ENCODE assay signal across 11 cellular contexts in the genomic region with DNA sequence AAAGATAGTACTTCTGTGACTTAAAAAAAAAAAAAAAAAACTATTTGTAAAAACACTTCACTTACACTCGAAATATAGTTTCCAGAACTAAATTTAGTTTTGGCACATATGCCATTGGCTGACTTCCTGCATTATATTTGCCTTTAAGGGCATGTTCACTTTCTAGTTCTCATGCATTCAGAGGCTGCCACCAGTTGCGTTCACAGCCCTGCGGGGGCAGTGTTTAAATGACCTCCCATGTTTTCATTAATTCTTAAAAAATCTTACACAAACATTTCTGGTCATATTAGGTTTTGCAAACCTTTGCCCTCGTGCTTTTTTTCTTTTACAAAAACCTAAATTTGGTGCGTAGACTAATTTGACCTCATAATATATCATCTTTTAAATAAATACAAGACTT. TPM values are rescaled to one million over a fixed set of nuclear protein-coding genes. Genes with fewer than 3 reads are reported as not detected.
DNase-seq lines count a peak whose midpoint lies in the region; ATAC-seq and TF ChIP-seq lines count a peak whose summit lies in the region.
"Had no signal": no experiment of that assay in that cellular context is flagged by ENCODE, and none has a peak within 500 bp of the region (broad histone marks: within the 10 kb centered on the region; RNA-seq: fewer than 3 reads in every experiment).

No MANE protein-coding gene starts in this region.

- H3K4me1 Mint-ChIP-seq in type B pancreatic cell (ENCODE audit: unreplicated experiment): no peaks in the 10 kb centered on the region
- no peaks in the 10 kb centered on the region for H3K4me1 Mint-ChIP-seq in T-helper 2 cell treated with Interferon-gamma antibody and Interleukin-4, amounts not matched to agents 5 μg/mL and 100 μg/mL, for 36 hours (ENCODE audit: low read depth)

- no peak overlapping the region for H3K4me3 Mint-ChIP-seq in type B pancreatic cell
- H3K4me3 Mint-ChIP-seq in T-helper 2 cell treated with Interferon-gamma antibody and Interleukin-4, amounts not matched to agents 5 μg/mL and 100 μg/mL, for 36 hours: no peak overlapping the region

- no peak overlapping the region for H3K27ac Mint-ChIP-seq in type B pancreatic cell
- no peak overlapping the region for H3K27ac Mint-ChIP-seq in T-helper 2 cell treated with Interferon-gamma antibody and Interleukin-4, amounts not matched to agents 5 μg/mL and 100 μg/mL, for 36 hours

- H3K4me3 ChIP-seq in fibroblast of lung (replicated peaks in 1 of 4; ENCODE audit: control extremely low read depth in 1 of 4, insufficient read depth in 1 of 4, low read depth in 3 of 4, low read length in 4 of 4): no peak overlapping the region
- no peak overlapping the region for H3K4me3 ChIP-seq in body of pancreas
- H3K4me3 ChIP-seq: A549 had no signal

- TF ChIP-seq CTCF in fibroblast of lung (conservative IDR thresholded peaks at IDR 0.05 in 1 of 2, IDR thresholded peaks at IDR 0.05 in 1 of 2; ENCODE audit: low read depth in 1 of 2, low read length in 2 of 2) (peak; percentile 7 to 43), type B pancreatic cell (conservative IDR thresholded peaks at IDR 0.05) (peak; percentile 66), body of pancreas (IDR thresholded peaks at IDR 0.05) (no peak)

- DNase-seq in NCI-H82 (lab: John Stamatoyannopoulos, UW) (peak; percentile 0), NCI-H82 treated with DMSO at 0.1 percent for 48 hours (lab: John Stamatoyannopoulos, UW; ENCODE audit: unreplicated experiment) (no peak), NCI-H345 treated with DMSO at 0.1 percent for 48 hours (lab: John Stamatoyannopoulos, UW; ENCODE audit: unreplicated experiment) (peak; percentile 9), fibroblast of lung (ENCODE audit: low read depth in 2 of 2) (peak in 1 of 2 donors; percentile 39), type B pancreatic cell (ENCODE audit: extremely low spot score, unreplicated experiment) (no peak), body of pancreas (no peak), HK-2 (ENCODE audit: unreplicated experiment) (no peak)
- no peak for DNase-seq in T-helper 2 cell treated with Interferon-gamma antibody and Interleukin-4, amounts not matched to agents 5 μg/mL and 100 μg/mL, for 36 hours (ENCODE audit: low spot score)
- DNase-seq: activated CD8-positive, alpha-beta memory T cell treated with anti-CD3 and anti-CD28 coated beads for 24 hours; right cardiac atrium had no signal

- H3K27me3 Mint-ChIP-seq in type B pancreatic cell: peaks cover under 1% of the 10 kb centered on the region
- H3K27me3 Mint-ChIP-seq in T-helper 2 cell treated with Interferon-gamma antibody and Interleukin-4, amounts not matched to agents 5 μg/mL and 100 μg/mL, for 36 hours (ENCODE audit: low read depth): no peaks in the 10 kb centered on the region

- no peaks in the 10 kb centered on the region for H3K36me3 ChIP-seq in fibroblast of lung (ENCODE audit: control insufficient read depth, insufficient read depth, low read length)
- H3K36me3 ChIP-seq in body of pancreas (replicated peaks in 1 of 2; ENCODE audit: insufficient read depth in 1 of 2, low read depth in 2 of 2): no peaks in the 10 kb centered on the region

- no peaks in the 10 kb centered on the region for H3K79me2 ChIP-seq in fibroblast of lung (ENCODE audit: control insufficient read depth, insufficient read depth, low read length)

- H3K27ac ChIP-seq in fibroblast of lung (ENCODE audit: insufficient read depth, low read length) (no peak overlapping the region), body of pancreas (no peak overlapping the region)
- H3K27ac ChIP-seq: A549 had no signal

- H3K27me3 ChIP-seq in fibroblast of lung (ENCODE audit: control insufficient read depth, insufficient read depth, low read length) (no peaks in the 10 kb centered on the region), body of pancreas (no peaks in the 10 kb centered on the region)

- H3K9me3 Mint-ChIP-seq in type B pancreatic cell: peaks cover 4% of the 10 kb centered on the region
- H3K9me3 Mint-ChIP-seq in T-helper 2 cell treated with Interferon-gamma antibody and Interleukin-4, amounts not matched to agents 5 μg/mL and 100 μg/mL, for 36 hours: no peaks in the 10 kb centered on the region

- intact Hi-C loops in body of pancreas (cut with DNase I): no loop called here

- 28% methylated on average over 5 of the region's 5 CpGs for WGBS in body of pancreas, 2 donors

- H3K9ac ChIP-seq in fibroblast of lung (ENCODE audit: insufficient read depth, low read length): no peak overlapping the region

- H4K20me1 ChIP-seq in fibroblast of lung (ENCODE audit: control insufficient read depth, extremely low read depth, insufficient read depth, low read length): no peaks in the 10 kb centered on the region

- H3K9me3 ChIP-seq in fibroblast of lung (ENCODE audit: control insufficient read depth, insufficient read depth, low read depth, low read length) (no peaks in the 10 kb centered on the region), body of pancreas (no peaks in the 10 kb centered on the region)
- H3K9me3 ChIP-seq: A549 had no signal

- H2AFZ ChIP-seq in fibroblast of lung (ENCODE audit: low read length): no peak overlapping the region

- no peaks in the 10 kb centered on the region for H3K36me3 Mint-ChIP-seq in type B pancreatic cell
- no peaks in the 10 kb centered on the region for H3K36me3 Mint-ChIP-seq in T-helper 2 cell treated with Interferon-gamma antibody and Interleukin-4, amounts not matched to agents 5 μg/mL and 100 μg/mL, for 36 hours (ENCODE audit: low read depth)

- H3K4me2 ChIP-seq in fibroblast of lung (ENCODE audit: extremely low read depth, insufficient read depth, low read length): no peak overlapping the region
- H3K4me2 ChIP-seq: A549 had no signal

- H3K4me1 ChIP-seq in fibroblast of lung (ENCODE audit: control insufficient read depth, extremely low read depth, insufficient read depth, low read length) (no peaks in the 10 kb centered on the region), body of pancreas (no peaks in the 10 kb centered on the region)
- H3K4me1 ChIP-seq: A549 had no signal

- TF ChIP-seq POLR2A in body of pancreas (IDR thresholded peaks at IDR 0.05): no peak

- no peak for ATAC-seq in body of pancreas
- ATAC-seq: A549, right cardiac atrium had no signal

RNA-seq across cellular contexts. Expression of a gene that starts 12.5 kb away (rescaled TPM):
- total RNA-seq in fibroblast of lung (6.9 and 11.7 TPM in 2 replicates), type B pancreatic cell (ENCODE audit: low replicate concordance) (8.0 and 10.1 TPM in 2 replicates), body of pancreas (10 to 100 TPM in 1 of 2 donors, 1 to 10 TPM in 1; 2.3 to 10.9 TPM)
- polyA plus RNA-seq in fibroblast of lung: 5.9 and 11.5 TPM in 2 replicates
- polyA plus RNA-seq in fibroblast of lung (2012): 4.9 and 8.2 TPM in 2 replicates
- polyA minus RNA-seq in fibroblast of lung (ENCODE audit: low replicate concordance): 20.6 and 26.5 TPM in 2 replicates

Comparison
In these comparisons a context has a peak if more than half of its experiments do, and no peak if none do; other contexts are left out.
1. DNase-seq: peak in NCI-H82 (single experiment) and NCI-H345 treated with DMSO at 0.1 percent for 48 hours (single experiment); none in NCI-H82 treated with DMSO at 0.1 percent for 48 hours (single experiment), type B pancreatic cell (single experiment), body of pancreas (0 of 4), T-helper 2 cell treated with Interferon-gamma antibody and Interleukin-4, amounts not matched to agents 5 μg/mL and 100 μg/mL, for 36 hours (single experiment) and HK-2 (single experiment).
2. CTCF ChIP-seq: peak in fibroblast of lung (2 of 2) and type B pancreatic cell (single experiment); none in body of pancreas (0 of 7).